In the genomic region with DNA sequence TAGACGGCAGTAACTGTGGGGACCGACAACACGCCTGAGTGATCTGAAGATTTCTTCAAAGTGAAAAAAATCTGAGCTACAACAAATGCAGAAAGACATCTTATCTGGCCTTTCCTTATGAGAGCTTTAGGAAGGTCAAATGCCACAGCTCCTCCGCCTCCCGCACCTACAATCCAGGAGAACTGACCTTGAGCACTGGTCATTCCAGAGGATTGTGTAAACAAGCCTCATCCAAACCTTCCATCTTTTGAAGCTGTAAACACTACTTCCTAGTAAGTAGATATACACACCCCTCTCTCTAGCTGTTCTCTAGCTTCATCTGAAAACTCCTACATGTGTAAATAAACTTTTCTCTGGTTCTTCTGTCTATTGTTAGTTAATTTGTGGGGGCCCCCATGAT, we compare ENCODE assay signal across 1 cellular context.
TF ChIP-seq lines count a peak whose summit lies in the region.

No MANE protein-coding gene starts in this region.

TF ChIP-seq in HepG2, 621 proteins besides CTCF, POLR2A, EP300 and RAD21 (continued from another document and continues in another):
- TF ChIP-seq, protein P1, sequence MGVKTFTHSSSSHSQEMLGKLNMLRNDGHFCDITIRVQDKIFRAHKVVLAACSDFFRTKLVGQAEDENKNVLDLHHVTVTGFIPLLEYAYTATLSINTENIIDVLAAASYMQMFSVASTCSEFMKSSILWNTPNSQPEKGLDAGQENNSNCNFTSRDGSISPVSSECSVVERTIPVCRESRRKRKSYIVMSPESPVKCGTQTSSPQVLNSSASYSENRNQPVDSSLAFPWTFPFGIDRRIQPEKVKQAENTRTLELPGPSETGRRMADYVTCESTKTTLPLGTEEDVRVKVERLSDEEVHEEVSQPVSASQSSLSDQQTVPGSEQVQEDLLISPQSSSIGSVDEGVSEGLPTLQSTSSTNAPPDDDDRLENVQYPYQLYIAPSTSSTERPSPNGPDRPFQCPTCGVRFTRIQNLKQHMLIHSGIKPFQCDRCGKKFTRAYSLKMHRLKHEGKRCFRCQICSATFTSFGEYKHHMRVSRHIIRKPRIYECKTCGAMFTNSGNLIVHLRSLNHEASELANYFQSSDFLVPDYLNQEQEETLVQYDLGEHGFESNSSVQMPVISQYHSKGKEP (CRISPR knock-in tag; IDR thresholded peaks at IDR 0.05), result no peak
- TF ChIP-seq ZNF331 (CRISPR knock-in tag; IDR thresholded peaks at IDR 0.05) (peak; percentile 66; the same call in 1 of the 2 replicates), KDM4B (CRISPR knock-in tag; IDR thresholded peaks at IDR 0.05) (0 out of 2 replicates have a peak, but pooled peaks have one; percentile 61), KLF16 (CRISPR knock-in tag; IDR thresholded peaks at IDR 0.05) (0 out of 4 replicates have a peak, but pooled peaks of 1 of the 2 experiments have one; percentile 37), JUND (CRISPR knock-in tag; IDR thresholded peaks at IDR 0.05) (no peak), SP4 (CRISPR knock-in tag; IDR thresholded peaks at IDR 0.05) (no peak), KAT8 (CRISPR knock-in tag; IDR thresholded peaks at IDR 0.05) (peak; percentile 67; the same call in 1 of the 2 replicates), HDAC1 (CRISPR knock-in tag; IDR thresholded peaks at IDR 0.05) (peak; percentile 33; the same call in 1 of the 2 replicates), NFIC (IDR thresholded peaks at IDR 0.05; ENCODE audit: low read length) (peak; percentile 55; the same call in 1 of the 2 replicates), SP5 (CRISPR knock-in tag; IDR thresholded peaks at IDR 0.05; ENCODE audit: borderline replicate concordance, low read depth) (peak; percentile 93), ZGPAT (CRISPR knock-in tag; IDR thresholded peaks at IDR 0.05) (peak; percentile 65), FOXP4 (CRISPR knock-in tag; IDR thresholded peaks at IDR 0.05) (peak; percentile 91), ZNF652 (CRISPR knock-in tag; IDR thresholded peaks at IDR 0.05; ENCODE audit: borderline replicate concordance, low read depth) (peak; percentile 60; the same call in 1 of the 2 replicates), ZNF83 (CRISPR knock-in tag; IDR thresholded peaks at IDR 0.05; ENCODE audit: borderline replicate concordance) (no peak), ZSCAN9 (CRISPR knock-in tag; IDR thresholded peaks at IDR 0.05; ENCODE audit: borderline replicate concordance) (peak; percentile 70; the same call in 1 of the 2 replicates), ZNF747 (CRISPR knock-in tag; IDR thresholded peaks at IDR 0.05; ENCODE audit: borderline replicate concordance) (no peak), DPF2 (CRISPR knock-in tag; IDR thresholded peaks at IDR 0.05; ENCODE audit: borderline replicate concordance, low read depth) (peak; percentile 62; the same call in 1 of the 2 replicates), ZNF292 (CRISPR knock-in tag; IDR thresholded peaks at IDR 0.05; ENCODE audit: borderline replicate concordance, low read depth) (no peak), NR2F2 (IDR thresholded peaks at IDR 0.05; ENCODE audit: borderline replicate concordance, low read depth) (peak; percentile 80), TBX3 (IDR thresholded peaks at IDR 0.05; ENCODE audit: borderline replicate concordance) (no peak), THAP11 (CRISPR knock-in tag; IDR thresholded peaks at IDR 0.05) (peak; percentile 50; the same call in 1 of the 2 replicates), REPIN1 (CRISPR knock-in tag; IDR thresholded peaks at IDR 0.05; ENCODE audit: borderline replicate concordance, low read depth) (peak; percentile 28; the same call in 1 of the 2 replicates), FOXA3 (CRISPR knock-in tag; IDR thresholded peaks at IDR 0.05) (peak; percentile 97), ZNF614 (CRISPR knock-in tag; IDR thresholded peaks at IDR 0.05; ENCODE audit: borderline replicate concordance) (peak; percentile 20; the same call in 1 of the 2 replicates), POLR2G (IDR thresholded peaks at IDR 0.05; ENCODE audit: low read depth, low read length) (no peak), ZNF891 (CRISPR knock-in tag; IDR thresholded peaks at IDR 0.05) (no peak), BCL6 (CRISPR knock-in tag; IDR thresholded peaks at IDR 0.05) (peak; percentile 91), SOX5 (CRISPR knock-in tag; IDR thresholded peaks at IDR 0.05; ENCODE audit: borderline replicate concordance) (peak; percentile 81; the same call in 1 of the 2 replicates), SAP130 (CRISPR knock-in tag; IDR thresholded peaks at IDR 0.05; ENCODE audit: low read depth) (peak; percentile 52; the same call in 1 of the 2 replicates), DRAP1 (CRISPR knock-in tag; IDR thresholded peaks at IDR 0.05) (0 out of 2 replicates have a peak, but pooled peaks have one; percentile 12), ZNF362 (CRISPR knock-in tag; IDR thresholded peaks at IDR 0.05; ENCODE audit: borderline replicate concordance) (peak; percentile 9; the same call in 1 of the 2 replicates), GLMP (CRISPR knock-in tag; IDR thresholded peaks at IDR 0.05; ENCODE audit: borderline replicate concordance) (no peak), RELA (CRISPR knock-in tag; IDR thresholded peaks at IDR 0.05) (no peak), ZNF629 (CRISPR knock-in tag; conservative IDR thresholded peaks at IDR 0.05) (no peak), NR2F1 (CRISPR knock-in tag; IDR thresholded peaks at IDR 0.05) (peak; percentile 48 to 79; a peak in 2 of 4 replicates), FOXO1 (CRISPR knock-in tag; IDR thresholded peaks at IDR 0.05) (peak; percentile 94), RXRB (CRISPR knock-in tag; IDR thresholded peaks at IDR 0.05; ENCODE audit: borderline replicate concordance) (peak; percentile 69; the same call in 1 of the 2 replicates), CEBPG (CRISPR knock-in tag; IDR thresholded peaks at IDR 0.05) (peak; percentile 49; the same call in 1 of the 2 replicates), ZNF503 (CRISPR knock-in tag; IDR thresholded peaks at IDR 0.05) (0 out of 2 replicates have a peak, but pooled peaks have one; percentile 45), AHR (CRISPR knock-in tag; IDR thresholded peaks at IDR 0.05) (no peak), ZNF337 (CRISPR knock-in tag; IDR thresholded peaks at IDR 0.05; ENCODE audit: borderline replicate concordance, low read depth) (no peak), ZNF260 (CRISPR knock-in tag; IDR thresholded peaks at IDR 0.05; ENCODE audit: borderline replicate concordance, low read depth) (no peak), ZNF720 (CRISPR knock-in tag; IDR thresholded peaks at IDR 0.05) (no peak), GATAD2A (CRISPR knock-in tag; IDR thresholded peaks at IDR 0.05) (peak; percentile 92), TARDBP (CRISPR knock-in tag; IDR thresholded peaks at IDR 0.05) (0 out of 2 replicates have a peak, but pooled peaks have one; percentile 43), LBX2 (CRISPR knock-in tag; IDR thresholded peaks at IDR 0.05; ENCODE audit: borderline replicate concordance) (no peak), ZNF10 (CRISPR knock-in tag; IDR thresholded peaks at IDR 0.05; ENCODE audit: borderline replicate concordance, low read depth) (no peak)
- TF ChIP-seq, protein P2, sequence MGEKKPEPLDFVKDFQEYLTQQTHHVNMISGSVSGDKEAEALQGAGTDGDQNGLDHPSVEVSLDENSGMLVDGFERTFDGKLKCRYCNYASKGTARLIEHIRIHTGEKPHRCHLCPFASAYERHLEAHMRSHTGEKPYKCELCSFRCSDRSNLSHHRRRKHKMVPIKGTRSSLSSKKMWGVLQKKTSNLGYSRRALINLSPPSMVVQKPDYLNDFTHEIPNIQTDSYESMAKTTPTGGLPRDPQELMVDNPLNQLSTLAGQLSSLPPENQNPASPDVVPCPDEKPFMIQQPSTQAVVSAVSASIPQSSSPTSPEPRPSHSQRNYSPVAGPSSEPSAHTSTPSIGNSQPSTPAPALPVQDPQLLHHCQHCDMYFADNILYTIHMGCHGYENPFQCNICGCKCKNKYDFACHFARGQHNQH (CRISPR knock-in tag; IDR thresholded peaks at IDR 0.05), result 0 out of 2 replicates have a peak, but pooled peaks have one; percentile 47
- TF ChIP-seq, protein P3, sequence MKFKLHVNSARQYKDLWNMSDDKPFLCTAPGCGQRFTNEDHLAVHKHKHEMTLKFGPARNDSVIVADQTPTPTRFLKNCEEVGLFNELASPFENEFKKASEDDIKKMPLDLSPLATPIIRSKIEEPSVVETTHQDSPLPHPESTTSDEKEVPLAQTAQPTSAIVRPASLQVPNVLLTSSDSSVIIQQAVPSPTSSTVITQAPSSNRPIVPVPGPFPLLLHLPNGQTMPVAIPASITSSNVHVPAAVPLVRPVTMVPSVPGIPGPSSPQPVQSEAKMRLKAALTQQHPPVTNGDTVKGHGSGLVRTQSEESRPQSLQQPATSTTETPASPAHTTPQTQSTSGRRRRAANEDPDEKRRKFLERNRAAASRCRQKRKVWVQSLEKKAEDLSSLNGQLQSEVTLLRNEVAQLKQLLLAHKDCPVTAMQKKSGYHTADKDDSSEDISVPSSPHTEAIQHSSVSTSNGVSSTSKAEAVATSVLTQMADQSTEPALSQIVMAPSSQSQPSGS (CRISPR knock-in tag; IDR thresholded peaks at IDR 0.05), result 0 out of 2 replicates have a peak, but pooled peaks have one; percentile 15
- TF ChIP-seq, protein P4, sequence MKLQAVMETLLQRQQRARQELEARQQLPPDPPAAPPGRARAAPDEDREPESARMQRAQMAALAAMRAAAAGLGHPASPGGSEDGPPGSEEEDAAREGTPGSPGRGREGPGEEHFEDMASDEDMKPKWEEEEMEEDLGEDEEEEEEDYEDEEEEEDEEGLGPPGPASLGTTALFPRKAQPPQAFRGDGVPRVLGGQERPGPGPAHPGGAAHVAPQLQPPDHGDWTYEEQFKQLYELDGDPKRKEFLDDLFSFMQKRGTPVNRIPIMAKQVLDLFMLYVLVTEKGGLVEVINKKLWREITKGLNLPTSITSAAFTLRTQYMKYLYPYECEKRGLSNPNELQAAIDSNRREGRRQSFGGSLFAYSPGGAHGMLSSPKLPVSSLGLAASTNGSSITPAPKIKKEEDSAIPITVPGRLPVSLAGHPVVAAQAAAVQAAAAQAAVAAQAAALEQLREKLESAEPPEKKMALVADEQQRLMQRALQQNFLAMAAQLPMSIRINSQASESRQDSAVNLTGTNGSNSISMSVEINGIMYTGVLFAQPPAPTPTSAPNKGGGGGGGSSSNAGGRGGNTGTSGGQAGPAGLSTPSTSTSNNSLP (IDR thresholded peaks at IDR 0.05; ENCODE audit: low read depth, low read length), result no peak
